In genomic region chr4:87007345-87008181, GRCh38 we compare ENCODE assay signal across 8 cellular contexts.
DNase-seq lines count a peak whose midpoint lies in the region; ATAC-seq and TF ChIP-seq lines count a peak whose summit lies in the region.

No MANE protein-coding gene starts in this region.

- no peaks in the 10 kb centered on the region for H3K27me3 ChIP-seq in right lobe of liver

- H3K36me3 ChIP-seq in right lobe of liver, result no peaks in the 10 kb centered on the region

- intact Hi-C loops in right lobe of liver (cut with DNase I), result no loop called here

- no peak for TF ChIP-seq POLR2A in right lobe of liver (IDR thresholded peaks at IDR 0.05)

- no peaks in the 10 kb centered on the region for H3K9me3 ChIP-seq in right lobe of liver

- no peak for TF ChIP-seq CTCF in WI38 (IDR thresholded peaks at IDR 0.05; ENCODE audit: low read depth, low read length)
- TF ChIP-seq CTCF in coronary artery (IDR thresholded peaks at IDR 0.05), result no peak
- no peak for TF ChIP-seq CTCF in right lobe of liver (IDR thresholded peaks at IDR 0.05)

- peak; percentile 21 for DNase-seq in NCI-H1694 treated with DMSO at 0.1 percent for 48 hours (lab: John Stamatoyannopoulos, UW)
- DNase-seq in coronary artery (ENCODE audit: low spot score), result no peak
- DNase-seq in right lobe of liver, result peak; percentile 74 to 78 (median 77)
- peak in 2 of 3 donors; percentile 4 to 12 for DNase-seq in stimulated activated CD4-positive, alpha-beta T cell treated with anti-CD3 and anti-CD28 coated beads, TNF-alpha, amount 100 ng/mL, for 1 hour (ENCODE audit: low read depth in 3 of 3, low spot score in 1 of 3)

- peaks cover 0 to 46% (median 18%) of the 10 kb centered on the region in 4 donors for H3K4me1 ChIP-seq in right lobe of liver

- H3K27ac ChIP-seq in coronary artery (peak overlapping the region; percentile 95 to 97), right lobe of liver (peak overlapping the region; percentile 95 to 98 (median 97))

- H3K4me3 ChIP-seq in GM08714 (ENCODE audit: low read length) (peak overlapping the region; percentile 87), WI38 (ENCODE audit: low read depth, low read length) (peak overlapping the region; percentile 69), coronary artery (peak overlapping the region; percentile 95), right lobe of liver (peak overlapping the region; percentile 59 to 72 (median 63))

- WGBS in right lobe of liver (ENCODE audit: insufficient coverage, low coverage, low lambda C conversion rate, missing lambda C conversion rate), result under 1% methylated on average over 29 of the region's 33 CpGs

- ATAC-seq in right lobe of liver, result peak; percentile 30 to 35 (median 33)
- ATAC-seq in GM19455 (IDR thresholded peaks at IDR 0.05; ENCODE audit: unreplicated experiment), result no peak
- no peak for ATAC-seq in GM21423 (IDR thresholded peaks at IDR 0.05; ENCODE audit: unreplicated experiment)

Comparison
In these comparisons a context has a peak if more than half of its experiments do, and no peak if none do; other contexts are left out.
1. ATAC-seq: peak in right lobe of liver (4 of 4); none in GM19455 (single experiment) and GM21423 (single experiment).
2. Peak in every context shown above with its lines, with median percentiles within 50 percentile points of each other: H3K4me3 ChIP-seq.